In the genomic region with DNA sequence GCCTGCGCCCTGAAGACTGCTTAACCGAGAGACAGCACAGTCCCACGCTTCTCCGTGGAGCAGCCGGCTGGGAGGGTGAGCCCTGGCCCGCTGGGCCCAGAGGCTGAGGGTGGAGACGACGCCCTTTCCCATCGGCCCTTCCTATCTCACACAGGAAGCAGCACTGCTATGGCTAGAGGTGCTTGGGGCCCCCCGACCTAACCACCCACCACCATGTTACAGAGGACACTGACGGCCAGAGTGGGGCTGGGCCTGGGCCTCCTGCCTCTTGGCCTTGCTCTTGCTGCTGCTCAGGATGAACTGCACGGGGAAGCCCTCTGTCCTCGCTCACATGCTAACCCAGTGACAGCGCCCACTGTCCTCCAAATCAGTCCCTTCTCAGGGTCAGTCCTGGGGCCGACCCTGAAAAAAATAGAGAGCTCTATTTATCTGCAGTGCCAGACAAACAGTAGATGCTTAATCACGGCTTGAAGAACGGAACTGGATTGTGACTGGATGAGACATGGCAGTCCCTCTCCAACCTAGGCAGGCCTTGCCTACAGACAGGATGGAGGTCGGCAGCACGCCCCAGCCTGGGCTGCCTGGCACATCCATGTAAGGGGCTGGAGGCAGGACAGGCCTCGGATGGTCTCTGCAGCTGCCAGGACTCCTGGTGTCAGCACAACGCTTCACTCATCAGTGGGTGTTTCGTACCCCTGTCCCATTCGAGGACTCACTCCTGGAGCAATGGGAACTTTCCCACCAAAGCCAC, we compare ENCODE assay signal across 23 cellular contexts.
"Had no signal": no experiment of that assay in that cellular context is flagged by ENCODE, and none has a peak within 500 bp of the region (broad histone marks: within the 10 kb centered on the region; RNA-seq: fewer than 3 reads in every experiment).

No MANE protein-coding gene starts in this region.

- H3K4me3 ChIP-seq: left ventricle myocardium inferior, pancreas, psoas muscle, right atrium auricular region, stomach, suprapubic skin, tibial nerve, vagina had no signal

- ATAC-seq: esophagus mucosa, natural killer cell, pancreas, psoas muscle had no signal

- H3K27me3 ChIP-seq: neutrophil, pancreas, right atrium auricular region, stomach, suprapubic skin, tibial nerve, vagina had no signal

- H3K9me3 Mint-ChIP-seq: activated CD4-positive, alpha-beta memory T cell treated with anti-CD3 and anti-CD28 coated beads for 36 hours; activated naive CD4-positive, alpha-beta T cell treated with anti-CD3 and anti-CD28 coated beads, Interleukin-2, amount 10 ng/mL, durations not matched to agents 7 days and 5 days; dendritic cell treated with granulocyte-macrophage colony-stimulating factor and Interleukin-4, amounts not matched to agents 40 ng/mL and 50 ng/mL, for 4 days; natural killer cell had no signal

- H3K4me1 ChIP-seq: pancreas, psoas muscle, right atrium auricular region, suprapubic skin, tibial nerve, vagina had no signal

- H3K27ac Mint-ChIP-seq: activated CD4-positive, alpha-beta memory T cell treated with anti-CD3 and anti-CD28 coated beads for 36 hours; activated naive CD4-positive, alpha-beta T cell treated with anti-CD3 and anti-CD28 coated beads, Interleukin-2, amount 10 ng/mL, durations not matched to agents 7 days and 5 days; natural killer cell had no signal

- H3K4me3 Mint-ChIP-seq: activated CD4-positive, alpha-beta memory T cell treated with anti-CD3 and anti-CD28 coated beads for 36 hours; activated naive CD4-positive, alpha-beta T cell treated with anti-CD3 and anti-CD28 coated beads, Interleukin-2, amount 10 ng/mL, durations not matched to agents 7 days and 5 days; dendritic cell treated with granulocyte-macrophage colony-stimulating factor and Interleukin-4, amounts not matched to agents 40 ng/mL and 50 ng/mL, for 4 days; natural killer cell had no signal

- DNase-seq: activated CD4-positive, alpha-beta memory T cell treated with anti-CD3 and anti-CD28 coated beads for 36 hours; activated CD4-positive, alpha-beta T cell treated with anti-CD3 and anti-CD28 coated beads for 4 hours; activated effector memory CD4-positive, alpha-beta T cell treated with Interleukin-2 at 50 U/mL for 16 hours; activated naive CD4-positive, alpha-beta T cell treated with anti-CD3 and anti-CD28 coated beads, Interleukin-2, amount 10 ng/mL, durations not matched to agents 7 days and 5 days; activated T-cell treated with anti-CD3 and anti-CD28 coated beads, Interleukin-2, amount 50 U/mL, for 48 hours; amygdala; effector CD4-positive, alpha-beta T cell; foreskin melanocyte; kidney glomerular epithelial cell; left ventricle myocardium inferior; mammary epithelial cell; midbrain; natural killer cell; stomach had no signal

- H3K27ac ChIP-seq: left ventricle myocardium inferior, neutrophil, pancreas, psoas muscle, right atrium auricular region, stomach, suprapubic skin, tibial nerve, vagina had no signal

- H3K36me3 Mint-ChIP-seq: activated naive CD4-positive, alpha-beta T cell treated with anti-CD3 and anti-CD28 coated beads, Interleukin-2, amount 10 ng/mL, durations not matched to agents 7 days and 5 days; natural killer cell had no signal

- H3K9me3 ChIP-seq: left ventricle myocardium inferior, neutrophil, pancreas, psoas muscle, right atrium auricular region, stomach, suprapubic skin, tibial nerve, vagina had no signal

- H3K4me1 Mint-ChIP-seq: activated naive CD4-positive, alpha-beta T cell treated with anti-CD3 and anti-CD28 coated beads, Interleukin-2, amount 10 ng/mL, durations not matched to agents 7 days and 5 days; natural killer cell had no signal

- H3K36me3 ChIP-seq: pancreas, right atrium auricular region, vagina had no signal

- H3K27me3 Mint-ChIP-seq: activated CD4-positive, alpha-beta memory T cell treated with anti-CD3 and anti-CD28 coated beads for 36 hours; activated naive CD4-positive, alpha-beta T cell treated with anti-CD3 and anti-CD28 coated beads, Interleukin-2, amount 10 ng/mL, durations not matched to agents 7 days and 5 days; dendritic cell treated with granulocyte-macrophage colony-stimulating factor and Interleukin-4, amounts not matched to agents 40 ng/mL and 50 ng/mL, for 4 days had no signal
